Comparison of ENCODE assay signal across 8 cellular contexts in genomic region chr3:51434746-51435323, GRCh38.
DNase-seq lines count a peak whose midpoint lies in the region; ATAC-seq and TF ChIP-seq lines count a peak whose summit lies in the region.

No MANE protein-coding gene starts in this region.

- H3K27me3 ChIP-seq in effector memory CD4-positive, alpha-beta T cell (replicated peaks; ENCODE audit: control insufficient read depth, insufficient read depth, low read length, poor library complexity, severe bottlenecking) = no peaks in the 10 kb centered on the region

- no peaks in the 10 kb centered on the region for H3K4me1 ChIP-seq in effector memory CD4-positive, alpha-beta T cell (ENCODE audit: control insufficient read depth, insufficient read depth, low read length, poor library complexity, severe bottlenecking)

- H3K9me3 ChIP-seq in effector memory CD4-positive, alpha-beta T cell (ENCODE audit: control insufficient read depth, low read length) = no peaks in the 10 kb centered on the region

- no peak for ATAC-seq in HG03457 (IDR thresholded peaks at IDR 0.05; ENCODE audit: unreplicated experiment)

- peak; percentile 91 for TF ChIP-seq CTCF in VCaP (conservative IDR thresholded peaks at IDR 0.05)

- no peak overlapping the region for H3K27ac ChIP-seq in VCaP
- H3K27ac ChIP-seq in effector memory CD4-positive, alpha-beta T cell (ENCODE audit: insufficient read depth, low read length, poor library complexity, severe bottlenecking) = no peak overlapping the region

- no peak overlapping the region for H3K4me3 ChIP-seq in effector memory CD4-positive, alpha-beta T cell (ENCODE audit: insufficient read depth, low read depth, low read length, poor library complexity, severe bottlenecking)

- DNase-seq in activated gamma-delta T cell treated with Interleukin-2 at 50 U/mL for 16 hours (peak; percentile 36), activated gamma-delta T cell (lab: John Stamatoyannopoulos, UW) (no peak), NAMALWA (ENCODE audit: low spot score) (peak; percentile 47), middle frontal gyrus (ENCODE audit: extremely low spot score, low spot score) (peak; percentile 28), stromal cell of bone marrow (ENCODE audit: low read depth) (peak; percentile 38)
- DNase-seq in effector memory CD4-positive, alpha-beta T cell = peak in 2 of 3 donors; percentile 5 to 12

- peaks cover 17% of the 10 kb centered on the region for H3K36me3 ChIP-seq in effector memory CD4-positive, alpha-beta T cell (ENCODE audit: control insufficient read depth, insufficient read depth, low read length)
